In the genomic region with DNA sequence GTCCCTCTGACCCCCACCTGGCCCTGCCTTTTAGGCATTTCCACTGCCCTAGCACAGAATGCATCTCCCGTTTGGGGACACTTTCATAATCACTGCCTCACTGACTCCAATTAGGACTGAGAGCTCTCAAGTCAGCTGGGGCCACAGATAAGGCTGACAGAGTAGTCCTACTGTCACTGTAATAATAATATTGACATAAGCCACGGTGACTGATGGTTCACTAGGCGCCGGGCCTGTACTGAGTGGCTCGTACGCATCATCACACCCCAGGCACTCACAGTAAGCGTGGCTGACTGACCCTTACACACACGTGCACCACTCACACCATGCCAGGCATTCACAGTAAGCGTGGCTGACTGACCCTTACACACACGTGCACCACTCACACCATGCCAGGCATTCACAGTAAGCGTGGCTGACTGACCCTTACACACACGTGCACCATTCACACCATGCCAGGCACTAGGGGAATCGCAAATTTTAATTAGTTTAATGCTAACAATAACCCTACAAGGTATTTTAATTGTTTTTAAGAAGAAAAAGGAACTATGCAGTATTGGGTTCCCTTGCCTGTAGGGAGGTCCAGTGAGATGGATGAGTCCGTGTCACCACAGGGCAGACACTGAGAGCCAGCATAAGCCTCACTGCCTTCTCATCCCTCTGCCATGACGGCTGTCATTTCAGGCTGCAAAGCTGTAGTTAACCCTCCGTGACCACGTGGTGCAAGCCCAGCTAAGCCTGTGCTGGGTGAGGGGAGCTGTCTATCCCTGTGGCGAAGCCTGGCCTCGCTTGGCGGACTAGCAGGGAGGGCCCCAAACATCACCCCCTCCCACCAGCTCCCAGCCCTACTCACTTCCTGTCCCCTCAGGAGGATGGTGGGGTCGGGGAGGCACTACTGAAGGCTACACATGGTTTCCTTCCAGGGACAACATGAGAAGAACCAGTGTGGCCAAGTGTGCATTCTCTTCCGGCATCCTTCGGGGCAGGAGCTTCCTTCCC, we compare ENCODE assay signal across 10 cellular contexts.
A peak's percentile ranks its signal among the peaks of the same experiment; 100 is the strongest.
DNase-seq lines count a peak whose midpoint lies in the region; ATAC-seq and TF ChIP-seq lines count a peak whose summit lies in the region.
"Had no signal": no experiment of that assay in that cellular context is flagged by ENCODE, and none has a peak within 500 bp of the region (broad histone marks: within the 10 kb centered on the region; RNA-seq: fewer than 3 reads in every experiment).

No MANE protein-coding gene starts in this region.

- no peak overlapping the region for H3K4me3 ChIP-seq in heart right ventricle

- H3K27ac ChIP-seq in heart right ventricle (peak overlapping the region in 7 of 10 donors; percentile 1 to 83 (median 57)), substantia nigra (ENCODE audit: low read depth, low read length, poor library complexity, severe bottlenecking) (peak overlapping the region; percentile 94)

- ATAC-seq in heart right ventricle, result peak; percentile 13 to 61 (median 46)
- ATAC-seq in HG02610 (IDR thresholded peaks at IDR 0.05; ENCODE audit: unreplicated experiment), result no peak
- no peak for ATAC-seq in HG02852 (IDR thresholded peaks at IDR 0.05; ENCODE audit: unreplicated experiment)
- no peak for ATAC-seq in GM21737 (IDR thresholded peaks at IDR 0.05; ENCODE audit: unreplicated experiment)
- ATAC-seq: WTC11 had no signal

- WGBS in heart right ventricle, 2 donors, result 59 to 67% methylated on average over 23 of the region's 23 CpGs

- no peak for TF ChIP-seq CTCF in heart right ventricle (IDR thresholded peaks at IDR 0.05)

- intact Hi-C loops in heart right ventricle (cut with DNase I), result loop anchor here in 1 of 10 donors (10.0 kb wide), 1 partner anchor 104 kb away; a partner anchor contains a TSS

- H3K27me3 ChIP-seq in heart right ventricle, result no peaks in the 10 kb centered on the region

- peaks cover 52 to 100% (median 98%) of the 10 kb centered on the region in 9 donors for H3K4me1 ChIP-seq in heart right ventricle

- DNase-seq in MV-4-11 (lab: John Stamatoyannopoulos, UW) (peak; percentile 44), NCI-H82 treated with DMSO at 0.1 percent for 48 hours (lab: John Stamatoyannopoulos, UW; ENCODE audit: unreplicated experiment) (peak; percentile 26), heart right ventricle (no peak), substantia nigra (lab: John Stamatoyannopoulos, UW) (no peak)
- DNase-seq: activated T-cell treated with anti-CD3 and anti-CD28 coated beads, Interleukin-2, amount 50 U/mL, for 1 hour; aorta had no signal

- peaks cover 0 to 18% (median 0%) of the 10 kb centered on the region in 9 donors for H3K36me3 ChIP-seq in heart right ventricle

- no peaks in the 10 kb centered on the region for H3K9me3 ChIP-seq in heart right ventricle

Comparison
In these comparisons a context has a peak if more than half of its experiments do, and no peak if none do; other contexts are left out.
1. DNase-seq: peak in MV-4-11 (single experiment) and NCI-H82 treated with DMSO at 0.1 percent for 48 hours (single experiment); none in heart right ventricle (0 of 2) and substantia nigra (0 of 49).
2. ATAC-seq: peak in heart right ventricle (8 of 8); none in HG02610 (single experiment), HG02852 (single experiment) and GM21737 (single experiment).